Comparison of ENCODE assay signal across 2 cellular contexts in the genomic region with DNA sequence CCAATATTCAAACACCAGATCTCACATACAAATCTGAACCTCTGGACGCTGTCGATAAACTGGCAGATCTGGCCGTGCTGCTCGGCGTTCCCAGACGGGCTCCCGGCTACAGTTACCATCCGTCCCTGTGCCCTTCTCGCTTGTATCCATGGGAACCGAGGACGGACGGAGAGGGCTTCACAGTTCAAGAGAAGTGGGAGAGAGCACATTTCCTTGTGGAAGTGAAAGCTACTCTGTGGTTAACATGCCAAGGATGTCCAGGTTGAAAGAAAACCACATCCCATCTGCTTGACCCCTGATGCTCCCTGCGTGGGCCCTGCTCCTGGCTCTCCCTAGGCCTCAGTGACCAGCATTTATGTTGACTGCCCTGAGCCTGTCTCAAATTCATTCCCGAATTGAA.
TF ChIP-seq lines count a peak whose summit lies in the region.

No MANE protein-coding gene starts in this region.

TF ChIP-seq in IMR-90, 13 proteins besides CTCF, POLR2A, EP300 and RAD21:
- TF ChIP-seq RFX5 (IDR thresholded peaks at IDR 0.05; ENCODE audit: low read depth, low read length): no peak
- TF ChIP-seq, protein P1, sequence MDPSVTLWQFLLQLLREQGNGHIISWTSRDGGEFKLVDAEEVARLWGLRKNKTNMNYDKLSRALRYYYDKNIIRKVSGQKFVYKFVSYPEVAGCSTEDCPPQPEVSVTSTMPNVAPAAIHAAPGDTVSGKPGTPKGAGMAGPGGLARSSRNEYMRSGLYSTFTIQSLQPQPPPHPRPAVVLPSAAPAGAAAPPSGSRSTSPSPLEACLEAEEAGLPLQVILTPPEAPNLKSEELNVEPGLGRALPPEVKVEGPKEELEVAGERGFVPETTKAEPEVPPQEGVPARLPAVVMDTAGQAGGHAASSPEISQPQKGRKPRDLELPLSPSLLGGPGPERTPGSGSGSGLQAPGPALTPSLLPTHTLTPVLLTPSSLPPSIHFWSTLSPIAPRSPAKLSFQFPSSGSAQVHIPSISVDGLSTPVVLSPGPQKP (IDR thresholded peaks at IDR 0.05; ENCODE audit: borderline replicate concordance, low read depth, low read length): no peak
- no peak for TF ChIP-seq CEBPB (IDR thresholded peaks at IDR 0.05; ENCODE audit: low read depth, low read length)
- no peak for TF ChIP-seq BHLHE40 (IDR thresholded peaks at IDR 0.05; ENCODE audit: low read depth, low read length)
- TF ChIP-seq MAFK (IDR thresholded peaks at IDR 0.05; ENCODE audit: low read depth, low read length): no peak
- TF ChIP-seq RCOR1 (IDR thresholded peaks at IDR 0.05; ENCODE audit: insufficient replicate concordance, low read length): no peak
- no peak for TF ChIP-seq MXI1 (IDR thresholded peaks at IDR 0.05; ENCODE audit: borderline replicate concordance, low read depth, low read length)
- TF ChIP-seq NFE2L2 (IDR thresholded peaks at IDR 0.05; ENCODE audit: low read depth, low read length): no peak
- TF ChIP-seq SMC3 (IDR thresholded peaks at IDR 0.05; ENCODE audit: low read depth, low read length): no peak
- no peak for TF ChIP-seq CHD1 (IDR thresholded peaks at IDR 0.05; ENCODE audit: low read depth, low read length)
- TF ChIP-seq MAZ (IDR thresholded peaks at IDR 0.05; ENCODE audit: borderline replicate concordance, low read depth, low read length): no peak
- TF ChIP-seq, protein P2, sequence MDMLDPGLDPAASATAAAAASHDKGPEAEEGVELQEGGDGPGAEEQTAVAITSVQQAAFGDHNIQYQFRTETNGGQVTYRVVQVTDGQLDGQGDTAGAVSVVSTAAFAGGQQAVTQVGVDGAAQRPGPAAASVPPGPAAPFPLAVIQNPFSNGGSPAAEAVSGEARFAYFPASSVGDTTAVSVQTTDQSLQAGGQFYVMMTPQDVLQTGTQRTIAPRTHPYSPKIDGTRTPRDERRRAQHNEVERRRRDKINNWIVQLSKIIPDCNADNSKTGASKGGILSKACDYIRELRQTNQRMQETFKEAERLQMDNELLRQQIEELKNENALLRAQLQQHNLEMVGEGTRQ (IDR thresholded peaks at IDR 0.05; ENCODE audit: low read depth, low read length): no peak
- TF ChIP-seq FOS (IDR thresholded peaks at IDR 0.05; ENCODE audit: low read depth, low read length): no peak

TF ChIP-seq in WTC11, 78 proteins besides CTCF, POLR2A, EP300 and RAD21:
- TF ChIP-seq, protein P3, sequence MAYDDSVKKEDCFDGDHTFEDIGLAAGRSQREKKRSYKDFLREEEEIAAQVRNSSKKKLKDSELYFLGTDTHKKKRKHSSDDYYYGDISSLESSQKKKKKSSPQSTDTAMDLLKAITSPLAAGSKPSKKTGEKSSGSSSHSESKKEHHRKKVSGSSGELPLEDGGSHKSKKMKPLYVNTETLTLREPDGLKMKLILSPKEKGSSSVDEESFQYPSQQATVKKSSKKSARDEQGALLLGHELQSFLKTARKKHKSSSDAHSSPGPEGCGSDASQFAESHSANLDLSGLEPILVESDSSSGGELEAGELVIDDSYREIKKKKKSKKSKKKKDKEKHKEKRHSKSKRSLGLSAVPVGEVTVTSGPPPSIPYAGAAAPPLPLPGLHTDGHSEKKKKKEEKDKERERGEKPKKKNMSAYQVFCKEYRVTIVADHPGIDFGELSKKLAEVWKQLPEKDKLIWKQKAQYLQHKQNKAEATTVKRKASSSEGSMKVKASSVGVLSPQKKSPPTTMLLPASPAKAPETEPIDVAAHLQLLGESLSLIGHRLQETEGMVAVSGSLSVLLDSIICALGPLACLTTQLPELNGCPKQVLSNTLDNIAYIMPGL (CRISPR knock-in tag; IDR thresholded peaks at IDR 0.05): no peak
- TF ChIP-seq ZNF317 (CRISPR knock-in tag; IDR thresholded peaks at IDR 0.05; ENCODE audit: borderline replicate concordance, low read depth) (no peak), FOXK1 (CRISPR knock-in tag; IDR thresholded peaks at IDR 0.05) (no peak), ZNF671 (CRISPR knock-in tag; IDR thresholded peaks at IDR 0.05) (0 out of 2 replicates have a peak, but pooled peaks have one; percentile 15)
- TF ChIP-seq, protein P4, sequence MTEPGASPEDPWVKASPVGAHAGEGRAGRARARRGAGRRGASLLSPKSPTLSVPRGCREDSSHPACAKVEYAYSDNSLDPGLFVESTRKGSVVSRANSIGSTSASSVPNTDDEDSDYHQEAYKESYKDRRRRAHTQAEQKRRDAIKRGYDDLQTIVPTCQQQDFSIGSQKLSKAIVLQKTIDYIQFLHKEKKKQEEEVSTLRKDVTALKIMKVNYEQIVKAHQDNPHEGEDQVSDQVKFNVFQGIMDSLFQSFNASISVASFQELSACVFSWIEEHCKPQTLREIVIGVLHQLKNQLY (CRISPR knock-in tag; IDR thresholded peaks at IDR 0.05): no peak
TF ChIP-seq in WTC11: peak in this region for 1.
